ENCODE assay signal across 9 cellular contexts in the genomic region with DNA sequence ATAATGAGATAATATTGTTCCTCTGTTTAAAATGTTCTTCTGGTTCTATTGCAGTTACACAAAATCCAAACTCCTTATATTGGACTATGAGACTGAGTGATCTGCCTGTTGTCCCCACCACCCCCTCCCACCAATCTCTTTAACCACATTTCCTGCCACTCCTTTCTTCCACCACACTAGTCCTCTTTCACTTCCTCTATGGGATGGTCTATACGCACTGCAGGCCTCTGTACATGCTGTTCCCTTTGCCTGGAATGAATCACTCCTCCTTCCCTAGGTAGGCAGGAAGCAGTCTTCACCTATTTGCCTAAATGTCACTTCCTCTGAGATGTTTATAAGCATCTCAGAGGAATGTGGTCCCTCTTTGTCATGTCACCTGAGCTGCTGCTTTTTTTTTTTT. TPM values are rescaled to one million over a fixed set of nuclear protein-coding genes. Genes with fewer than 3 reads are reported as not detected.
A peak's percentile ranks its signal among the peaks of the same experiment; 100 is the strongest.
DNase-seq lines count a peak whose midpoint lies in the region; ATAC-seq, FAIRE-seq and TF ChIP-seq lines count a peak whose summit lies in the region.
"Had no signal": no experiment of that assay in that cellular context is flagged by ENCODE, and none has a peak within 500 bp of the region (broad histone marks: within the 10 kb centered on the region; RNA-seq: fewer than 3 reads in every experiment).

No MANE protein-coding gene starts in this region.

- intact Hi-C loops in pancreas (cut with DNase I) = no loop called here

- no peak for ATAC-seq in pancreas

- H3K9ac ChIP-seq in OCI-LY1 (ENCODE audit: low read length) = no peak overlapping the region; the same call in 1 of the 2 replicates

- peaks cover 82% of the 10 kb centered on the region for H3K79me2 ChIP-seq in OCI-LY1 (ENCODE audit: insufficient read depth, low read length)

- H3K9me3 ChIP-seq in OCI-LY1 (ENCODE audit: low read length) (no peaks in the 10 kb centered on the region), pancreas (no peaks in the 10 kb centered on the region)

- H3K4me1 ChIP-seq in OCI-LY1 (ENCODE audit: insufficient read depth, low read length, severe bottlenecking) (peaks cover 64% of the 10 kb centered on the region), pancreas (peaks cover 0 to 11% (median 7%) of the 10 kb centered on the region in 3 donors)

- peak overlapping the region; percentile 84 for H3K27ac Mint-ChIP-seq in activated T-cell treated with anti-CD3 and anti-CD28 coated beads, Interleukin-2, amount 50 U/mL, for 24 hours
- H3K27ac Mint-ChIP-seq in stimulated activated naive CD8-positive, alpha-beta T cell treated with anti-CD3 and anti-CD28 coated beads, Interleukin-15, Interleukin-2, amounts not matched to agents 100 ng/mL and 50 ng/mL, for 24 hours = peak overlapping the region; percentile 57

- peak overlapping the region; percentile 26 for H3K4me3 ChIP-seq in OCI-LY1 (ENCODE audit: low read depth, low read length, poor library complexity, severe bottlenecking)
- no peak overlapping the region for H3K4me3 ChIP-seq in pancreas

- no peak overlapping the region for H2AFZ ChIP-seq in OCI-LY1 (ENCODE audit: low read length)

- H3K27ac ChIP-seq in OCI-LY1 (ENCODE audit: low read depth, low read length, poor library complexity, severe bottlenecking) (peak overlapping the region; percentile 84), pancreas (no peak overlapping the region)

- TF ChIP-seq CTCF in OCI-LY1 (IDR thresholded peaks at IDR 0.05; ENCODE audit: low read length) (no peak), pancreas (IDR thresholded peaks at IDR 0.05) (no peak)

- H3K4me1 Mint-ChIP-seq in activated T-cell treated with anti-CD3 and anti-CD28 coated beads, Interleukin-2, amount 50 U/mL, for 24 hours (ENCODE audit: low read depth) = peaks cover 72% of the 10 kb centered on the region
- peaks cover 86% of the 10 kb centered on the region for H3K4me1 Mint-ChIP-seq in stimulated activated naive CD8-positive, alpha-beta T cell treated with anti-CD3 and anti-CD28 coated beads, Interleukin-15, Interleukin-2, amounts not matched to agents 100 ng/mL and 50 ng/mL, for 24 hours (ENCODE audit: low read depth)

- H3K9me2 ChIP-seq in OCI-LY1 (ENCODE audit: low read depth, low read length) = no peaks in the 10 kb centered on the region

- no peak for DNase-seq in activated T-cell treated with anti-CD3 and anti-CD28 coated beads, Interleukin-2, amount 50 U/mL, for 24 hours
- DNase-seq in activated T-cell treated with anti-CD3 and anti-CD28 coated beads, Interleukin-2, amount 50 U/mL, for 48 hours = no peak
- peak; percentile 44 for DNase-seq in central memory CD4-positive, alpha-beta T cell
- DNase-seq in DMS53 (lab: John Stamatoyannopoulos, UW) (no peak), NCI-H82 treated with DMSO at 0.1 percent for 48 hours (lab: John Stamatoyannopoulos, UW; ENCODE audit: unreplicated experiment) (no peak), pancreas (no peak)
- DNase-seq: NCI-H1436 treated with DMSO at 0.1 percent for 48 hours had no signal

- peaks cover 80% of the 10 kb centered on the region for H3K36me3 Mint-ChIP-seq in activated T-cell treated with anti-CD3 and anti-CD28 coated beads, Interleukin-2, amount 50 U/mL, for 24 hours (ENCODE audit: low read depth)
- H3K36me3 Mint-ChIP-seq in stimulated activated naive CD8-positive, alpha-beta T cell treated with anti-CD3 and anti-CD28 coated beads, Interleukin-15, Interleukin-2, amounts not matched to agents 100 ng/mL and 50 ng/mL, for 24 hours (ENCODE audit: low read depth) = peaks cover 64% of the 10 kb centered on the region

- peak overlapping the region; percentile 46 for H3K4me2 ChIP-seq in OCI-LY1 (ENCODE audit: low read length)

- H3K36me3 ChIP-seq in OCI-LY1 (ENCODE audit: insufficient read depth, low read length) = peaks cover 20% of the 10 kb centered on the region
- no peaks in the 10 kb centered on the region for H3K36me3 ChIP-seq in pancreas

- H3K27me3 ChIP-seq in OCI-LY1 (ENCODE audit: insufficient read depth, low read length) (no peaks in the 10 kb centered on the region), pancreas (no peaks in the 10 kb centered on the region)

- 73 to 93% methylated on average over 1 of the region's 1 CpG for WGBS in pancreas, 2 donors

- no peaks in the 10 kb centered on the region for H3K27me3 Mint-ChIP-seq in activated T-cell treated with anti-CD3 and anti-CD28 coated beads, Interleukin-2, amount 50 U/mL, for 24 hours
- no peaks in the 10 kb centered on the region for H3K27me3 Mint-ChIP-seq in stimulated activated naive CD8-positive, alpha-beta T cell treated with anti-CD3 and anti-CD28 coated beads, Interleukin-15, Interleukin-2, amounts not matched to agents 100 ng/mL and 50 ng/mL, for 24 hours

- H3K9me3 Mint-ChIP-seq in activated T-cell treated with anti-CD3 and anti-CD28 coated beads, Interleukin-2, amount 50 U/mL, for 24 hours = no peaks in the 10 kb centered on the region
- no peaks in the 10 kb centered on the region for H3K9me3 Mint-ChIP-seq in stimulated activated naive CD8-positive, alpha-beta T cell treated with anti-CD3 and anti-CD28 coated beads, Interleukin-15, Interleukin-2, amounts not matched to agents 100 ng/mL and 50 ng/mL, for 24 hours

- FAIRE-seq in pancreas (lab: Jason Lieb, UNC) = no peak

- no peaks in the 10 kb centered on the region for H4K20me1 ChIP-seq in OCI-LY1 (ENCODE audit: insufficient read depth, low read length)

- H3F3A ChIP-seq in OCI-LY1 (ENCODE audit: insufficient read depth, low read length) = no peaks in the 10 kb centered on the region

- H3K4me3 Mint-ChIP-seq in activated T-cell treated with anti-CD3 and anti-CD28 coated beads, Interleukin-2, amount 50 U/mL, for 24 hours = peak overlapping the region; percentile 96
- peak overlapping the region; percentile 96 for H3K4me3 Mint-ChIP-seq in stimulated activated naive CD8-positive, alpha-beta T cell treated with anti-CD3 and anti-CD28 coated beads, Interleukin-15, Interleukin-2, amounts not matched to agents 100 ng/mL and 50 ng/mL, for 24 hours

RNA-seq across cellular contexts. Expression of a gene that starts 4.0 kb away (rescaled TPM):
- 10 to 100 TPM; 10.1 to 23.3 (median 16.4) TPM for total RNA-seq in pancreas
- 10 to 100 TPM in 1 of 2 donors, 1 to 10 TPM in 1; 7.6 to 18.7 TPM for polyA plus RNA-seq in pancreas

RNA-seq across cellular contexts. Expression of a gene that starts 34.2 kb away (rescaled TPM):
- total RNA-seq in pancreas = 1 to 10 TPM; 2.5 to 4.6 (median 3.4) TPM
- 1 to 10 TPM; 2.8 to 5.2 TPM for polyA plus RNA-seq in pancreas
